24 cellular contexts compared by ENCODE assay signal in genomic region chr9:92712767-92713166, GRCh38. TPM values are rescaled to one million over a fixed set of nuclear protein-coding genes. Genes with fewer than 3 reads are reported as not detected.
DNase-seq lines count a peak whose midpoint lies in the region; ATAC-seq and TF ChIP-seq lines count a peak whose summit lies in the region.
"Had no signal": no experiment of that assay in that cellular context is flagged by ENCODE, and none has a peak within 500 bp of the region (broad histone marks: within the 10 kb centered on the region; RNA-seq: fewer than 3 reads in every experiment).

No MANE protein-coding gene starts in this region.

- H3K27ac Mint-ChIP-seq in activated naive CD8-positive, alpha-beta T cell treated with anti-CD3 and anti-CD28 coated beads, Interleukin-2, amount 10 ng/mL, durations not matched to agents 7 days and 5 days = peak overlapping the region; percentile 92
- H3K27ac Mint-ChIP-seq in activated naive CD8-positive, alpha-beta T cell treated with anti-CD3 and anti-CD28 coated beads for 36 hours = no peak overlapping the region
- peak overlapping the region; percentile 94 for H3K27ac Mint-ChIP-seq in T-helper 17 cell
- H3K27ac Mint-ChIP-seq in stimulated activated memory B cell treated with anti-CD40 and anti-IgM and Interleukin-4, amounts not matched to agents 10 μg/mL and 1 μg/mL and 100 μg/mL, for 72 hours = peak overlapping the region; percentile 54

- no peak for DNase-seq in activated naive CD8-positive, alpha-beta T cell treated with anti-CD3 and anti-CD28 coated beads, Interleukin-2, amount 10 ng/mL, durations not matched to agents 7 days and 5 days
- DNase-seq in activated naive CD8-positive, alpha-beta T cell treated with anti-CD3 and anti-CD28 coated beads for 36 hours = no peak
- no peak for DNase-seq in T-helper 17 cell
- DNase-seq in epidermal melanocyte (ENCODE audit: insufficient read length, low spot score) = peak; percentile 15
- no peak for DNase-seq in sigmoid colon
- DNase-seq: ACHN; activated CD4-positive, alpha-beta T cell treated with anti-CD3 and anti-CD28 coated beads for 4 hours; Calu3; cerebellar nuclear complex; DND-41; dorsolateral prefrontal cortex; left lung; MG63; NCI-H1417; NCI-H2081 treated with DMSO at 0.1 percent for 48 hours; NCI-H226; retina; upper lobe of left lung had no signal

- peaks cover 15% of the 10 kb centered on the region for H3K4me1 Mint-ChIP-seq in activated naive CD8-positive, alpha-beta T cell treated with anti-CD3 and anti-CD28 coated beads, Interleukin-2, amount 10 ng/mL, durations not matched to agents 7 days and 5 days
- H3K4me1 Mint-ChIP-seq in activated naive CD8-positive, alpha-beta T cell treated with anti-CD3 and anti-CD28 coated beads for 36 hours = peaks cover 19% of the 10 kb centered on the region
- H3K4me1 Mint-ChIP-seq in T-helper 17 cell = peaks cover 28% of the 10 kb centered on the region
- peaks cover 43% of the 10 kb centered on the region for H3K4me1 Mint-ChIP-seq in stimulated activated memory B cell treated with anti-CD40 and anti-IgM and Interleukin-4, amounts not matched to agents 10 μg/mL and 1 μg/mL and 100 μg/mL, for 72 hours

- H3K9me3 ChIP-seq in T-helper 17 cell (ENCODE audit: control insufficient read depth, low read length, poor library complexity, severe bottlenecking) (no peaks in the 10 kb centered on the region), sigmoid colon (no peaks in the 10 kb centered on the region)
- H3K9me3 ChIP-seq: BLaER1 treated with 17β-estradiol and CSF1 and Interleukin-3, amounts not matched to agents 10 nM and 100 nM; left lung; MG63; upper lobe of left lung had no signal

- TF ChIP-seq CTCF in sigmoid colon (IDR thresholded peaks at IDR 0.05) = no peak

- peaks cover 34 to 86% (median 53%) of the 10 kb centered on the region in 4 donors for H3K36me3 ChIP-seq in sigmoid colon

- no peaks in the 10 kb centered on the region for H3K27me3 ChIP-seq in sigmoid colon
- H3K27me3 ChIP-seq: BLaER1 treated with 17β-estradiol and CSF1 and Interleukin-3, amounts not matched to agents 10 nM and 100 nM; dorsolateral prefrontal cortex; left lung; MG63; upper lobe of left lung had no signal

- POLR2A ChIA-PET in activated naive CD8-positive, alpha-beta T cell treated with anti-CD3 and anti-CD28 coated beads, Interleukin-2, amount 10 ng/mL, durations not matched to agents 7 days and 5 days (lab: Charles Lee) = no interaction called here

- TF ChIP-seq EP300 in sigmoid colon (IDR thresholded peaks at IDR 0.05) = no peak

- intact Hi-C loops in sigmoid colon (cut with DNase I) = loop anchor here (10.0 kb wide), 1 partner anchor 52 kb away; the partner anchor contains the start of gene BICD2

- H3K36me3 Mint-ChIP-seq in activated naive CD8-positive, alpha-beta T cell treated with anti-CD3 and anti-CD28 coated beads, Interleukin-2, amount 10 ng/mL, durations not matched to agents 7 days and 5 days = peaks cover 15% of the 10 kb centered on the region
- H3K36me3 Mint-ChIP-seq in activated naive CD8-positive, alpha-beta T cell treated with anti-CD3 and anti-CD28 coated beads for 36 hours = peaks cover 10% of the 10 kb centered on the region
- H3K36me3 Mint-ChIP-seq in T-helper 17 cell (ENCODE audit: low read depth) = no peaks in the 10 kb centered on the region
- H3K36me3 Mint-ChIP-seq in stimulated activated memory B cell treated with anti-CD40 and anti-IgM and Interleukin-4, amounts not matched to agents 10 μg/mL and 1 μg/mL and 100 μg/mL, for 72 hours = peaks cover 85% of the 10 kb centered on the region

- no peak overlapping the region for H3K4me3 Mint-ChIP-seq in activated naive CD8-positive, alpha-beta T cell treated with anti-CD3 and anti-CD28 coated beads, Interleukin-2, amount 10 ng/mL, durations not matched to agents 7 days and 5 days
- H3K4me3 Mint-ChIP-seq in activated naive CD8-positive, alpha-beta T cell treated with anti-CD3 and anti-CD28 coated beads for 36 hours = no peak overlapping the region
- H3K4me3 Mint-ChIP-seq in T-helper 17 cell = no peak overlapping the region
- no peak overlapping the region for H3K4me3 Mint-ChIP-seq in stimulated activated memory B cell treated with anti-CD40 and anti-IgM and Interleukin-4, amounts not matched to agents 10 μg/mL and 1 μg/mL and 100 μg/mL, for 72 hours

- H3K9me3 Mint-ChIP-seq in activated naive CD8-positive, alpha-beta T cell treated with anti-CD3 and anti-CD28 coated beads, Interleukin-2, amount 10 ng/mL, durations not matched to agents 7 days and 5 days = no peaks in the 10 kb centered on the region
- H3K9me3 Mint-ChIP-seq in activated naive CD8-positive, alpha-beta T cell treated with anti-CD3 and anti-CD28 coated beads for 36 hours = no peaks in the 10 kb centered on the region
- no peaks in the 10 kb centered on the region for H3K9me3 Mint-ChIP-seq in stimulated activated memory B cell treated with anti-CD40 and anti-IgM and Interleukin-4, amounts not matched to agents 10 μg/mL and 1 μg/mL and 100 μg/mL, for 72 hours

- H3K27ac ChIP-seq in sigmoid colon = no peak overlapping the region
- H3K27ac ChIP-seq: dorsolateral prefrontal cortex had no signal

- no peak for TF ChIP-seq POLR2A in sigmoid colon (IDR thresholded peaks at IDR 0.05)

- no peaks in the 10 kb centered on the region for H3K27me3 Mint-ChIP-seq in activated naive CD8-positive, alpha-beta T cell treated with anti-CD3 and anti-CD28 coated beads, Interleukin-2, amount 10 ng/mL, durations not matched to agents 7 days and 5 days
- H3K27me3 Mint-ChIP-seq in activated naive CD8-positive, alpha-beta T cell treated with anti-CD3 and anti-CD28 coated beads for 36 hours = no peaks in the 10 kb centered on the region
- no peaks in the 10 kb centered on the region for H3K27me3 Mint-ChIP-seq in T-helper 17 cell
- H3K27me3 Mint-ChIP-seq in stimulated activated memory B cell treated with anti-CD40 and anti-IgM and Interleukin-4, amounts not matched to agents 10 μg/mL and 1 μg/mL and 100 μg/mL, for 72 hours = no peaks in the 10 kb centered on the region

- no peak overlapping the region for H3K4me3 ChIP-seq in sigmoid colon
- H3K4me3 ChIP-seq: BLaER1 treated with 17β-estradiol and CSF1 and Interleukin-3, amounts not matched to agents 10 nM and 100 nM; dorsolateral prefrontal cortex; K562; left lung; MG63; smooth muscle cell; upper lobe of left lung had no signal

- H3K4me1 ChIP-seq in sigmoid colon = no peaks in the 10 kb centered on the region

- 95 to 96% methylated on average over 15 of the region's 15 CpGs for WGBS in sigmoid colon, 2 donors

- no peak for ATAC-seq in activated naive CD8-positive, alpha-beta T cell treated with anti-CD3 and anti-CD28 coated beads, Interleukin-2, amount 10 ng/mL, durations not matched to agents 7 days and 5 days (ENCODE audit: low read depth)
- ATAC-seq in T-helper 17 cell = no peak
- ATAC-seq in stimulated activated memory B cell treated with anti-CD40 and anti-IgM and Interleukin-4, amounts not matched to agents 10 μg/mL and 1 μg/mL and 100 μg/mL, for 72 hours = no peak
- no peak for ATAC-seq in GM18858 (IDR thresholded peaks at IDR 0.05; ENCODE audit: unreplicated experiment)
- no peak for ATAC-seq in GM21619 (IDR thresholded peaks at IDR 0.05; ENCODE audit: unreplicated experiment)
- ATAC-seq: K562, left lung had no signal

RNA-seq across cellular contexts. Expression of gene IPPK, which starts 42.8 kb away (rescaled TPM):
- 1 to 10 TPM; 9.4 to 9.7 TPM for total RNA-seq in activated naive CD8-positive, alpha-beta T cell treated with anti-CD3 and anti-CD28 coated beads, Interleukin-2, amount 10 ng/mL, durations not matched to agents 7 days and 5 days
- total RNA-seq in activated naive CD8-positive, alpha-beta T cell treated with anti-CD3 and anti-CD28 coated beads for 36 hours = 10 to 100 TPM; 13.0 to 13.9 TPM
- total RNA-seq in T-helper 17 cell (1 to 10 TPM; 6.3 to 7.1 TPM), sigmoid colon (10 to 100 TPM in 1 of 4 donors, 1 to 10 TPM in 3; 5.7 to 12.5 (median 6.9) TPM)
- polyA plus RNA-seq in sigmoid colon = 1 to 10 TPM; 3.6 to 7.8 (median 4.4) TPM

RNA-seq across cellular contexts. Expression of gene BICD2, which starts 51.9 kb away (rescaled TPM):
- 10 to 100 TPM; 31.1 to 31.5 TPM for total RNA-seq in activated naive CD8-positive, alpha-beta T cell treated with anti-CD3 and anti-CD28 coated beads, Interleukin-2, amount 10 ng/mL, durations not matched to agents 7 days and 5 days
- total RNA-seq in activated naive CD8-positive, alpha-beta T cell treated with anti-CD3 and anti-CD28 coated beads for 36 hours = 10 to 100 TPM; 19.2 to 20.5 TPM
- total RNA-seq in T-helper 17 cell (10 to 100 TPM; 22.9 to 34.0 TPM), sigmoid colon (10 to 100 TPM; 30.6 to 38.5 (median 34.2) TPM)
- polyA plus RNA-seq in sigmoid colon = 1 to 10 TPM; 5.4 to 9.7 (median 9.0) TPM
